ENCODE assay signal across 29 cellular contexts in genomic region chr15:88108991-88109390, GRCh38.
"Had no signal": no experiment of that assay in that cellular context is flagged by ENCODE, and none has a peak within 500 bp of the region (broad histone marks: within the 10 kb centered on the region; RNA-seq: fewer than 3 reads in every experiment).

No MANE protein-coding gene starts in this region.

- H3K27ac ChIP-seq: ascending aorta, cardiac muscle cell, gastroesophageal sphincter, hepatocyte, left ventricle myocardium inferior, neural progenitor cell, right atrium auricular region, stomach, tibial artery, upper lobe of right lung, VCaP had no signal

- H3K4me3 ChIP-seq: ascending aorta, cardiac muscle cell, gastroesophageal sphincter, hepatocyte, left ventricle myocardium inferior, lung, neural progenitor cell, right atrium auricular region, stomach, tibial artery, upper lobe of right lung had no signal

- DNase-seq: activated CD4-positive, alpha-beta memory T cell treated with anti-CD3 and anti-CD28 coated beads for 36 hours; activated CD4-positive, alpha-beta T cell treated with anti-CD3 and anti-CD28 coated beads for 48 hours; activated CD8-positive, alpha-beta memory T cell treated with anti-CD3 and anti-CD28 coated beads, Interleukin-2, amount 50 U/mL, for 4 hours; activated gamma-delta T cell; activated naive CD4-positive, alpha-beta T cell treated with anti-CD3 and anti-CD28 coated beads, Interleukin-2, amount 10 ng/mL, durations not matched to agents 7 days and 5 days; activated naive CD8-positive, alpha-beta T cell treated with anti-CD3 and anti-CD28 coated beads, Interleukin-2, amount 10 ng/mL, durations not matched to agents 7 days and 5 days; activated T-cell treated with anti-CD3 and anti-CD28 coated beads, Interleukin-2, amount 50 U/mL, for 24 hours; cortex of kidney; islet precursor cell; left ventricle myocardium inferior; mesendoderm; natural killer cell; stimulated activated CD4-positive, alpha-beta T cell treated with anti-CD3 and anti-CD28 coated beads, Interleukin-15, amount 100 ng/mL, for 24 hours; stimulated activated CD4-positive, alpha-beta T cell treated with anti-CD3 and anti-CD28 coated beads, Interleukin-2, amount 100 ng/mL, for 24 hours; stimulated activated naive B cell treated with anti-CD40 and anti-IgM and Interleukin-4, amounts not matched to agents 10 μg/mL and 1 μg/mL and 100 μg/mL, for 72 hours; stomach; tibial artery; upper lobe of right lung had no signal

- H3K27me3 ChIP-seq: ascending aorta, cardiac muscle cell, hepatocyte, neural progenitor cell, right atrium auricular region, stomach, tibial artery, upper lobe of right lung had no signal

- FAIRE-seq: endothelial cell of umbilical vein, TTC549 had no signal

- ATAC-seq: activated CD4-positive, CD25-positive, alpha-beta regulatory T cell treated with anti-CD3 and anti-CD28 coated beads, Interleukin-2, amount 50 U/mL, for 24 hours; gastroesophageal sphincter; natural killer cell; stimulated activated naive B cell treated with anti-CD40 and anti-IgM and Interleukin-4, amounts not matched to agents 10 μg/mL and 1 μg/mL and 100 μg/mL, for 72 hours; upper lobe of right lung had no signal

- H3K36me3 ChIP-seq: ascending aorta, cardiac muscle cell, gastroesophageal sphincter, left ventricle myocardium inferior, neural progenitor cell, right atrium auricular region, stomach, tibial artery, upper lobe of right lung had no signal

- H3K9me3 ChIP-seq: ascending aorta, gastroesophageal sphincter, left ventricle myocardium inferior, right atrium auricular region, stomach, tibial artery, upper lobe of right lung had no signal
